In genomic region chr10:130741901-130742625, GRCh38 we compare ENCODE assay signal across 14 cellular contexts.
"Had no signal": no experiment of that assay in that cellular context is flagged by ENCODE, and none has a peak within 500 bp of the region (broad histone marks: within the 10 kb centered on the region; RNA-seq: fewer than 3 reads in every experiment).

No MANE protein-coding gene starts in this region.

- H3K4me3 ChIP-seq: colonic mucosa, heart left ventricle, right atrium auricular region, tibial artery had no signal

- H3K27me3 ChIP-seq: colonic mucosa, neutrophil, right atrium auricular region had no signal

- H3K4me1 ChIP-seq: colonic mucosa, heart left ventricle, right atrium auricular region, tibial artery had no signal

- H3K27ac ChIP-seq: colonic mucosa, heart left ventricle, neutrophil, right atrium auricular region, tibial artery had no signal

- H3K36me3 ChIP-seq: colonic mucosa, heart left ventricle, neutrophil, right atrium auricular region, tibial artery had no signal

- DNase-seq: colonic mucosa; effector CD4-positive, alpha-beta T cell; heart left ventricle; hypothalamus; naive B cell; stimulated activated CD4-positive, alpha-beta T cell treated with anti-CD3 and anti-CD28 coated beads, Interleukin-15, amount 100 ng/mL, for 24 hours; stimulated activated CD4-positive, alpha-beta T cell treated with anti-CD3 and anti-CD28 coated beads, Interleukin-1b, Interleukin-23, amount 100 ng/mL, for 48 hours; stimulated activated CD4-positive, alpha-beta T cell treated with anti-CD3 and anti-CD28 coated beads, Interleukin-4, amount 100 ng/mL, for 24 hours; stimulated activated naive B cell treated with anti-CD40 and anti-IgM and Interleukin-4, amounts not matched to agents 10 μg/mL and 1 μg/mL and 100 μg/mL, for 72 hours had no signal

- H3K9me3 ChIP-seq: colonic mucosa, heart left ventricle, neutrophil, right atrium auricular region, tibial artery had no signal

- ATAC-seq: esophagus mucosa; left lobe of liver; stimulated activated naive B cell treated with anti-CD40 and anti-IgM and Interleukin-4, amounts not matched to agents 10 μg/mL and 1 μg/mL and 100 μg/mL, for 72 hours had no signal
